29 cellular contexts compared by ENCODE assay signal in genomic region chr12:112389228-112389627, GRCh38.
"Had no signal": no experiment of that assay in that cellular context is flagged by ENCODE, and none has a peak within 500 bp of the region (broad histone marks: within the 10 kb centered on the region; RNA-seq: fewer than 3 reads in every experiment).

No MANE protein-coding gene starts in this region.

- ATAC-seq: activated CD8-positive, alpha-beta T cell treated with anti-CD3 and anti-CD28 coated beads for 36 hours; body of pancreas had no signal

- H3K4me3 ChIP-seq: adrenal gland, body of pancreas, breast epithelium, Peyer's patch, SJSA1 had no signal

- H3K27me3 Mint-ChIP-seq: activated B cell treated with CpG ODN at 0.5 μM for 24 hours had no signal

- DNase-seq: activated B cell treated with CpG ODN at 0.5 μM for 24 hours; activated CD4-positive, alpha-beta T cell treated with anti-CD3 and anti-CD28 coated beads for 48 hours; activated CD4-positive, alpha-beta T cell treated with anti-CD3 and anti-CD28 coated beads, Interleukin-2, amount 50 U/mL, for 4 hours; activated CD4-positive, CD25-positive, alpha-beta regulatory T cell treated with anti-CD3 and anti-CD28 coated beads, Interleukin-2, amount 50 U/mL, for 72 hours; activated CD8-positive, alpha-beta T cell treated with anti-CD3 and anti-CD28 coated beads for 36 hours; activated effector memory CD4-positive, alpha-beta T cell treated with Interleukin-2 at 50 U/mL for 16 hours; activated naive CD4-positive, alpha-beta T cell treated with anti-CD3 and anti-CD28 coated beads, Interleukin-2, amount 50 U/mL, for 16 hours; activated T-cell treated with anti-CD3 and anti-CD28 coated beads, Interleukin-2, amount 50 U/mL, for 1 hour; adrenal gland; body of pancreas; NCI-H1105 treated with DMSO at 0.1 percent for 48 hours; NCI-H1436; NCI-H1694; NCI-H1930; NCI-H2081 treated with DMSO at 0.1 percent for 48 hours; NCI-H226; NCI-H446 treated with DMSO at 0.1 percent for 48 hours; NCI-H524; RPMI8226; SHP77 treated with DMSO at 0.1 percent for 48 hours; SK-N-SH; T-helper 9 cell had no signal

- H3K27ac Mint-ChIP-seq: activated B cell treated with CpG ODN at 0.5 μM for 24 hours; activated CD8-positive, alpha-beta T cell treated with anti-CD3 and anti-CD28 coated beads for 36 hours; activated T-helper 1 cell treated with anti-CD3 and anti-CD28 coated beads, Interleukin-12 subunit alpha, Interleukin-12 subunit beta, Interleukin-2, Interleukin-4 antibody, amounts not matched to agents 30 ng/mL and 10 ng/mL and 1 ng/mL, durations not matched to agents 14 hours and 24 hours and 36 hours; T-helper 1 cell treated with Interleukin-12 subunit alpha and Interleukin-12 subunit beta and Interleukin-4 antibody, amounts not matched to agents 30 μg/mL and 1 μg/mL, for 36 hours had no signal

- H3K4me3 Mint-ChIP-seq: activated B cell treated with CpG ODN at 0.5 μM for 24 hours; activated CD8-positive, alpha-beta T cell treated with anti-CD3 and anti-CD28 coated beads for 36 hours; activated T-helper 1 cell treated with anti-CD3 and anti-CD28 coated beads, Interleukin-12 subunit alpha, Interleukin-12 subunit beta, Interleukin-2, Interleukin-4 antibody, amounts not matched to agents 30 ng/mL and 10 ng/mL and 1 ng/mL, durations not matched to agents 14 hours and 24 hours and 36 hours; T-helper 1 cell treated with Interleukin-12 subunit alpha and Interleukin-12 subunit beta and Interleukin-4 antibody, amounts not matched to agents 30 μg/mL and 1 μg/mL, for 36 hours had no signal

- H3K9me3 Mint-ChIP-seq: activated B cell treated with CpG ODN at 0.5 μM for 24 hours; activated CD8-positive, alpha-beta T cell treated with anti-CD3 and anti-CD28 coated beads for 36 hours; activated T-helper 1 cell treated with anti-CD3 and anti-CD28 coated beads, Interleukin-12 subunit alpha, Interleukin-12 subunit beta, Interleukin-2, Interleukin-4 antibody, amounts not matched to agents 30 ng/mL and 10 ng/mL and 1 ng/mL, durations not matched to agents 14 hours and 24 hours and 36 hours; T-helper 1 cell treated with Interleukin-12 subunit alpha and Interleukin-12 subunit beta and Interleukin-4 antibody, amounts not matched to agents 30 μg/mL and 1 μg/mL, for 36 hours had no signal

- FAIRE-seq: astrocyte had no signal

- H3K4me2 ChIP-seq: SK-N-SH had no signal

- H3K27ac ChIP-seq: adrenal gland, body of pancreas, breast epithelium, Peyer's patch, SJSA1, VCaP had no signal

- H3K9me3 ChIP-seq: adrenal gland, body of pancreas, breast epithelium, Peyer's patch, SJSA1, SK-N-SH had no signal

- H3K4me1 ChIP-seq: adrenal gland, breast epithelium, SJSA1 had no signal
